ENCODE assay signal across 15 cellular contexts in genomic region chr1:185376288-185376687, GRCh38. TPM values are rescaled to one million over a fixed set of nuclear protein-coding genes. Genes with fewer than 3 reads are reported as not detected.
DNase-seq lines count a peak whose midpoint lies in the region; ATAC-seq and TF ChIP-seq lines count a peak whose summit lies in the region.
"Had no signal": no experiment of that assay in that cellular context is flagged by ENCODE, and none has a peak within 500 bp of the region (broad histone marks: within the 10 kb centered on the region; RNA-seq: fewer than 3 reads in every experiment).

No MANE protein-coding gene starts in this region.

- H3K36me3 ChIP-seq in lower lobe of right lung: no peaks in the 10 kb centered on the region
- H3K36me3 ChIP-seq in testis (ENCODE audit: low read depth, missing control alignments): no peaks in the 10 kb centered on the region
- no peaks in the 10 kb centered on the region for H3K36me3 ChIP-seq in SJCRH30

- DNase-seq in NB4 (ENCODE audit: low read depth) (no peak), NCI-H748 (lab: John Stamatoyannopoulos, UW; ENCODE audit: unreplicated experiment) (peak; percentile 40), lower lobe of right lung (no peak), testis (no peak), SJCRH30 (no peak), islet precursor cell (no peak)
- DNase-seq in activated naive CD4-positive, alpha-beta T cell (lab: John Stamatoyannopoulos, UW): no peak
- DNase-seq: activated B cell treated with CpG ODN at 0.5 μM for 24 hours; CD4-positive, alpha-beta memory T cell; effector memory CD8-positive, alpha-beta T cell; NCI-H187 treated with DMSO at 0.1 percent for 48 hours had no signal

- H3K9me3 ChIP-seq in lower lobe of right lung: no peaks in the 10 kb centered on the region
- H3K9me3 ChIP-seq in testis: no peaks in the 10 kb centered on the region
- H3K9me3 ChIP-seq in SJCRH30 (replicated peaks): 0 out of 2 replicates have a peak, but pooled peaks cover 2% of the 10 kb centered on the region

- peak overlapping the region; percentile 40 for H3K4me3 ChIP-seq in NB4 (ENCODE audit: low read depth, low read length)
- no peak overlapping the region for H3K4me3 ChIP-seq in lower lobe of right lung
- no peak overlapping the region for H3K4me3 ChIP-seq in testis
- H3K4me3 ChIP-seq in SJCRH30: no peak overlapping the region
- H3K4me3 ChIP-seq: lung had no signal

- no peaks in the 10 kb centered on the region for H3K4me1 ChIP-seq in lower lobe of right lung
- H3K4me1 ChIP-seq in testis: no peaks in the 10 kb centered on the region
- H3K4me1 ChIP-seq in SJCRH30: no peaks in the 10 kb centered on the region

- H3K27me3 ChIP-seq in lower lobe of right lung (ENCODE audit: low read depth) (no peaks in the 10 kb centered on the region), testis (no peaks in the 10 kb centered on the region), SJCRH30 (no peaks in the 10 kb centered on the region)

- TF ChIP-seq CTCF in NB4 (IDR thresholded peaks at IDR 0.05; ENCODE audit: low read depth, low read length) (no peak), lower lobe of right lung (IDR thresholded peaks at IDR 0.05) (no peak), testis (IDR thresholded peaks at IDR 0.05) (no peak)

- 68 to 72% methylated on average over 2 of the region's 2 CpGs for WGBS in testis, 2 donors

- ATAC-seq in GM21381 (IDR thresholded peaks at IDR 0.05; ENCODE audit: unreplicated experiment): peak; percentile 57
- no peak for ATAC-seq in lower lobe of right lung
- ATAC-seq: activated naive CD4-positive, alpha-beta T cell treated with anti-CD3 and anti-CD28 coated beads, Interleukin-2, amount 50 U/mL, for 72 hours; effector memory CD8-positive, alpha-beta T cell; SK-N-SH treated with all-trans-retinoic acid at 6 μM for 48 hours had no signal

- no peak for TF ChIP-seq POLR2A in NB4 (IDR thresholded peaks at IDR 0.05; ENCODE audit: extremely low read depth, insufficient read length)
- no peak for TF ChIP-seq POLR2A in testis (IDR thresholded peaks at IDR 0.05)

- intact Hi-C loops in lower lobe of right lung (cut with DNase I): no loop called here
- intact Hi-C loops in testis (cut with DNase I; ENCODE audit: low total_unique reads): no loop called here

- H3K27ac ChIP-seq in lower lobe of right lung (peak overlapping the region; percentile 36), testis (no peak overlapping the region), SJCRH30 (no peak overlapping the region)

RNA-seq across cellular contexts. Expression of gene IVNS1ABP, which starts 59.2 kb away (rescaled TPM):
- 79.9 TPM for total RNA-seq in lower lobe of right lung
- 10 to 100 TPM; 78.3 to 94.6 TPM for total RNA-seq in testis
- 58.9 TPM for polyA plus RNA-seq in testis (ENCODE audit: insufficient read depth, low read depth, low replicate concordance)
- total RNA-seq in SJCRH30 (2014; rRNA removed; shearing (Covaris generic)): 49.9 and 63.5 TPM in 2 replicates
